ENCODE assay signal across 22 cellular contexts in the genomic region with DNA sequence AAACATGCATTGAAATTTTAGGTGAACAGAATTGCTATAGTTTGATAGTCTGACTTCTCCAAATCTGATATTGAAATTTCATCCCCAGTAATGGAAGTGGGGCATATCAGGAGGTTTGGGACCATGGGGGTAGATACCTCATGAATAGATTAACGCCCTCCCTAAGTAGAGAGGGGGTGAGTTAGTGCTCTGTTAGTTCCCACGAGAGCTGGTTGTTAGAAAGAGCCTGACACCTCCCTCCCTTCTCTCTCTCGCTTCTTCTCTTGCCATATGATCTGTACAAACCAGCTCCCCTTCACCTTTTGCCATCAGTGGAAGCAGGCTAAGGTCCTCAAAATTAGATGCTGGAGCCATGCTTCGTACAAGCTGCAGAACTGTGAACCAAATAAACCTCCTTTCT.
DNase-seq lines count a peak whose midpoint lies in the region; ATAC-seq, FAIRE-seq and TF ChIP-seq lines count a peak whose summit lies in the region.
"Had no signal": no experiment of that assay in that cellular context is flagged by ENCODE, and none has a peak within 500 bp of the region (broad histone marks: within the 10 kb centered on the region; RNA-seq: fewer than 3 reads in every experiment).

No MANE protein-coding gene starts in this region.

- intact Hi-C loops in uterus (cut with DNase I; ENCODE audit: low total_unique reads) = no loop called here

- FAIRE-seq in GM18507 (lab: Jason Lieb, UNC) = peak; percentile 50
- FAIRE-seq: D721Med had no signal

- H3K4me1 Mint-ChIP-seq in naive B cell = peaks cover 28 to 48% (median 32%) of the 10 kb centered on the region in 3 donors
- H3K4me1 Mint-ChIP-seq: activated T-helper 17 cell treated with anti-CD3 and anti-CD28 coated beads, Interleukin-2, amount 50 U/mL, for 72 hours had no signal

- peak; percentile 36 for ATAC-seq in GM21528 (IDR thresholded peaks at IDR 0.05; ENCODE audit: low FRiP score, unreplicated experiment)
- ATAC-seq in HG03432 (IDR thresholded peaks at IDR 0.05; ENCODE audit: unreplicated experiment) = peak; percentile 43
- ATAC-seq in naive B cell (ENCODE audit: low read depth in 2 of 2) = peak; percentile 37 to 66
- ATAC-seq: activated T-helper 17 cell treated with anti-CD3 and anti-CD28 coated beads, Interleukin-2, amount 50 U/mL, for 72 hours; naive thymus-derived CD4-positive, alpha-beta T cell had no signal

- no peaks in the 10 kb centered on the region for H3K36me3 ChIP-seq in uterus
- H3K36me3 ChIP-seq: ascending aorta, right atrium auricular region, upper lobe of left lung had no signal

- no peaks in the 10 kb centered on the region for H3K27me3 Mint-ChIP-seq in naive B cell
- H3K27me3 Mint-ChIP-seq: activated naive CD8-positive, alpha-beta T cell; activated T-helper 17 cell treated with anti-CD3 and anti-CD28 coated beads, Interleukin-2, amount 50 U/mL, for 72 hours; naive thymus-derived CD4-positive, alpha-beta T cell had no signal

- no peaks in the 10 kb centered on the region for H3K36me3 Mint-ChIP-seq in naive B cell
- H3K36me3 Mint-ChIP-seq: activated naive CD8-positive, alpha-beta T cell had no signal

- H3K27me3 ChIP-seq in uterus = no peaks in the 10 kb centered on the region
- H3K27me3 ChIP-seq: ascending aorta, right atrium auricular region, upper lobe of left lung had no signal

- peak overlapping the region; percentile 10 to 85 (median 78) for H3K4me3 Mint-ChIP-seq in naive B cell
- H3K4me3 Mint-ChIP-seq: activated naive CD8-positive, alpha-beta T cell; activated T-helper 17 cell treated with anti-CD3 and anti-CD28 coated beads, Interleukin-2, amount 50 U/mL, for 72 hours; naive thymus-derived CD4-positive, alpha-beta T cell had no signal

- H3K4me3 ChIP-seq in uterus = no peak overlapping the region
- H3K4me3 ChIP-seq: ascending aorta, right atrium auricular region, upper lobe of left lung had no signal

- no peak for TF ChIP-seq POLR2A in uterus (IDR thresholded peaks at IDR 0.05)

- H3K27ac ChIP-seq in uterus = no peak overlapping the region
- H3K27ac ChIP-seq: ascending aorta, C4-2B, right atrium auricular region, upper lobe of left lung had no signal

- no peak for TF ChIP-seq CTCF in uterus (IDR thresholded peaks at IDR 0.05)

- peak overlapping the region; percentile 7 to 89 (median 75) for H3K27ac Mint-ChIP-seq in naive B cell
- H3K27ac Mint-ChIP-seq: activated naive CD8-positive, alpha-beta T cell; activated T-helper 17 cell treated with anti-CD3 and anti-CD28 coated beads, Interleukin-2, amount 50 U/mL, for 72 hours; naive thymus-derived CD4-positive, alpha-beta T cell had no signal

- H3K4me1 ChIP-seq in uterus = no peaks in the 10 kb centered on the region
- H3K4me1 ChIP-seq: ascending aorta, right atrium auricular region, upper lobe of left lung had no signal

- peaks cover 0 to 4% (median 0%) of the 10 kb centered on the region in 7 donors for H3K9me3 Mint-ChIP-seq in naive B cell
- H3K9me3 Mint-ChIP-seq: activated T-helper 17 cell treated with anti-CD3 and anti-CD28 coated beads, Interleukin-2, amount 50 U/mL, for 72 hours; naive thymus-derived CD4-positive, alpha-beta T cell had no signal

- H3K9me3 ChIP-seq in uterus = no peaks in the 10 kb centered on the region
- H3K9me3 ChIP-seq: ascending aorta, right atrium auricular region, upper lobe of left lung had no signal

- DNase-seq in GM18507 (ENCODE audit: extremely low spot score, insufficient read length, low read depth) (no peak), naive B cell (no peak), uterus (no peak), NCI-H446 (lab: John Stamatoyannopoulos, UW) (no peak), kidney glomerular epithelial cell (lab: John Stamatoyannopoulos, UW) (no peak), NCI-H2227 treated with DMSO at 0.1 percent for 48 hours (lab: John Stamatoyannopoulos, UW) (no peak)
- DNase-seq: activated CD4-positive, alpha-beta T cell treated with anti-CD3 and anti-CD28 coated beads, Interleukin-2, amount 50 U/mL, for 1 hour; central memory CD4-positive, alpha-beta T cell; HCEC 1CT; naive thymus-derived CD4-positive, alpha-beta T cell; NCI-H1436; NCI-H524 treated with DMSO at 0.1 percent for 48 hours; T-helper 2 cell; upper lobe of left lung had no signal
